Comparison of ENCODE assay signal across 21 cellular contexts in the genomic region with DNA sequence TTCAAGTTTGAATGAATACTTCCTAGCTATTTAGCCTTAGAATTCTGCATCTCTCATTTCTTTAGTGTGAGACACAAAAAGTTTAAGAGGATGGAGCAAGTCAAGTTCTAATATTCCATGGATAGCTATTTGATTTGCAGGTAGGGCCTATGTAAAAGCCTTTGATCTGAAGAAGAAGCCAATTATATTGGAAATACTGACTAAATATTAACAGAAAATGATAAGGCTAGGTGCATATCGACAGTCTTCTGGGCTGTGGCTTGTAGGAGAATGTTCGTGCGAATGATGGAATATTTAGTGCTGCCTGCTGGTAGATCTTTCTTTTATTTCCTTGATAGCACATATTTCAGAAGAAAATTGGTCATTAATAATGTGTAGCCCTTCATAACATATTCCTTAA. TPM values are rescaled to one million over a fixed set of nuclear protein-coding genes. Genes with fewer than 3 reads are reported as not detected.
DNase-seq lines count a peak whose midpoint lies in the region; ATAC-seq and TF ChIP-seq lines count a peak whose summit lies in the region.
"Had no signal": no experiment of that assay in that cellular context is flagged by ENCODE, and none has a peak within 500 bp of the region (broad histone marks: within the 10 kb centered on the region; RNA-seq: fewer than 3 reads in every experiment).

LECT2 (minus strand) TSS at position 85 of the 400 bp plus-strand sequence. CDS start 150 bp downstream, outside the sequence.

- H3K9me3 ChIP-seq in DOHH2 (ENCODE audit: control insufficient read depth, insufficient read depth, low read length) (peaks cover 3% of the 10 kb centered on the region; the same call in 1 of the 2 replicates), OCI-LY7 (ENCODE audit: low read length) (no peaks in the 10 kb centered on the region), right lobe of liver (no peaks in the 10 kb centered on the region)
- H3K9me3 ChIP-seq: BLaER1, HAP-1 had no signal

- peaks cover 8% of the 10 kb centered on the region for H3K27me3 Mint-ChIP-seq in activated T-cell treated with anti-CD3 and anti-CD28 coated beads, Interleukin-2, amount 50 U/mL, for 4 hours (ENCODE audit: low read depth)

- H3K79me2 ChIP-seq in DOHH2 (ENCODE audit: control insufficient read depth, low read length) (no peaks in the 10 kb centered on the region), OCI-LY7 (ENCODE audit: insufficient read depth, low read depth, low read length) (no peaks in the 10 kb centered on the region)

- H3K9me2 ChIP-seq in DOHH2 (replicated peaks; ENCODE audit: control insufficient read depth, low read length) = no peaks in the 10 kb centered on the region
- no peaks in the 10 kb centered on the region for H3K9me2 ChIP-seq in OCI-LY7 (ENCODE audit: insufficient read depth, low read length)

- no peaks in the 10 kb centered on the region for H3K36me3 Mint-ChIP-seq in activated T-cell treated with anti-CD3 and anti-CD28 coated beads, Interleukin-2, amount 50 U/mL, for 4 hours (ENCODE audit: insufficient read depth)
- H3K36me3 Mint-ChIP-seq: CD8-positive, alpha-beta memory T cell had no signal

- H4K20me1 ChIP-seq in DOHH2 (ENCODE audit: control insufficient read depth, insufficient read depth, low read depth, low read length) (no peaks in the 10 kb centered on the region), OCI-LY7 (ENCODE audit: insufficient read depth, low read length) (no peaks in the 10 kb centered on the region)
- H4K20me1 ChIP-seq: BLaER1 had no signal

- CTCF ChIA-PET in OCI-LY7 (lab: Charles Lee; ENCODE audit: unreplicated experiment) = no interaction called here

- no peak within 1 kb of the TSS for H3K4me3 Mint-ChIP-seq in activated T-cell treated with anti-CD3 and anti-CD28 coated beads, Interleukin-2, amount 50 U/mL, for 4 hours
- H3K4me3 Mint-ChIP-seq: B cell; CD4-positive, alpha-beta T cell; CD8-positive, alpha-beta memory T cell; HFFc6 had no signal

- H3K36me3 ChIP-seq in DOHH2 (ENCODE audit: control insufficient read depth, low read length) (no peaks in the 10 kb centered on the region), OCI-LY7 (ENCODE audit: insufficient read depth, low read length) (no peaks in the 10 kb centered on the region), right lobe of liver (peaks cover 0 to 11% (median 0%) of the 10 kb centered on the region in 4 donors)
- H3K36me3 ChIP-seq: BLaER1, HAP-1 had no signal

- H3K4me1 ChIP-seq in DOHH2 (ENCODE audit: control insufficient read depth, low read length) (peaks cover 5% of the 10 kb centered on the region), OCI-LY7 (ENCODE audit: insufficient read depth, low read length, poor library complexity, severe bottlenecking) (peaks cover 6% of the 10 kb centered on the region), right lobe of liver (peaks cover 0 to 27% (median 4%) of the 10 kb centered on the region in 4 donors)
- H3K4me1 ChIP-seq: BLaER1, HAP-1 had no signal

- no peaks in the 10 kb centered on the region for H3K9me3 Mint-ChIP-seq in activated T-cell treated with anti-CD3 and anti-CD28 coated beads, Interleukin-2, amount 50 U/mL, for 4 hours
- H3K9me3 Mint-ChIP-seq: CD4-positive, alpha-beta T cell; CD8-positive, alpha-beta memory T cell; HFFc6 had no signal

- H3K4me1 Mint-ChIP-seq in activated T-cell treated with anti-CD3 and anti-CD28 coated beads, Interleukin-2, amount 50 U/mL, for 4 hours (ENCODE audit: low read depth) = no peaks in the 10 kb centered on the region
- H3K4me1 Mint-ChIP-seq: B cell; CD8-positive, alpha-beta memory T cell had no signal

- no peak for TF ChIP-seq CTCF in DOHH2 (IDR thresholded peaks at IDR 0.05; ENCODE audit: low read depth, low read length, poor library complexity, severe bottlenecking)
- TF ChIP-seq CTCF in OCI-LY7 (conservative IDR thresholded peaks at IDR 0.05; ENCODE audit: low read length) = no peak
- no peak for TF ChIP-seq CTCF in right lobe of liver (IDR thresholded peaks at IDR 0.05)

- BruUV-seq in OCI-LY7 (replicated peaks; lab: Mats Ljungman, UMichigan) = no TSS peak

- no peak for TF ChIP-seq POLR2A in right lobe of liver (IDR thresholded peaks at IDR 0.05)

- intact Hi-C loops in OCI-LY7 (cut with micrococcal nuclease; ENCODE audit: unreplicated experiment) (no loop called here), right lobe of liver (cut with DNase I) (no loop called here)

- H2AFZ ChIP-seq in OCI-LY7 (ENCODE audit: low read length) = peak within 1 kb of the TSS; percentile 70

- ATAC-seq in left lobe of liver (peak; percentile 8), right lobe of liver (peak; percentile 48 to 60 (median 52))
- ATAC-seq in activated T-cell treated with anti-CD3 and anti-CD28 coated beads, Interleukin-2, amount 50 U/mL, for 4 hours = no peak

- 38% methylated on average over 3 of the region's 3 CpGs for WGBS in right lobe of liver (ENCODE audit: insufficient coverage, low coverage, low lambda C conversion rate, missing lambda C conversion rate)

- H3K4me2 ChIP-seq in DOHH2 (ENCODE audit: low read length) (0 out of 2 replicates have a peak within 1 kb of the TSS, but pooled peaks have one; percentile 23), OCI-LY7 (ENCODE audit: low read length) (no peak within 1 kb of the TSS)
- H3K4me2 ChIP-seq: BLaER1 had no signal

- DNase-seq in OCI-LY7 (ENCODE audit: low spot score) = no peak
- DNase-seq in left lobe of liver (ENCODE audit: low spot score) = no peak
- DNase-seq in right lobe of liver = no peak
- DNase-seq in kidney glomerular epithelial cell (lab: John Stamatoyannopoulos, UW) = no peak
- DNase-seq in NCI-H2196 treated with DMSO at 0.1 percent for 48 hours (lab: John Stamatoyannopoulos, UW; ENCODE audit: unreplicated experiment) = no peak
- DNase-seq in activated T-cell treated with anti-CD3 and anti-CD28 coated beads, Interleukin-2, amount 50 U/mL, for 4 hours = no peak
- DNase-seq: CD4-positive, alpha-beta T cell; CD8-positive, alpha-beta memory T cell; DMS 273 treated with DMSO at 0.1 percent for 48 hours; DMS79; GF-D8; GOT3; HFFc6 had no signal

- H3K4me3 ChIP-seq in DOHH2 (ENCODE audit: low read length) = no peak within 1 kb of the TSS
- H3K4me3 ChIP-seq in OCI-LY7 (ENCODE audit: low read depth, low read length, poor library complexity, severe bottlenecking) = no peak within 1 kb of the TSS
- H3K4me3 ChIP-seq in right lobe of liver = peak within 1 kb of the TSS; percentile 18 to 56 (median 34)
- H3K4me3 ChIP-seq: BLaER1, HAP-1 had no signal

- H3F3A ChIP-seq in DOHH2 (ENCODE audit: control insufficient read depth, insufficient read depth) = no peaks in the 10 kb centered on the region

- H3K27ac ChIP-seq in DOHH2 (ENCODE audit: low read depth, low read length) = no peak within 1 kb of the TSS
- no peak within 1 kb of the TSS for H3K27ac ChIP-seq in OCI-LY7 (ENCODE audit: low read depth, low read length, poor library complexity, severe bottlenecking)
- H3K27ac ChIP-seq in right lobe of liver = peak within 1 kb of the TSS; percentile 44 to 92 (median 75)
- H3K27ac ChIP-seq: 22Rv1, BLaER1, C4-2B had no signal

- POLR2A ChIA-PET in OCI-LY7 (lab: Charles Lee) = interaction anchor here (0.9 kb wide), 1 partner anchor 144 kb away, joined by 3 read pairs; no protein-coding TSS in a partner anchor

- H3K27me3 ChIP-seq in DOHH2 (ENCODE audit: control insufficient read depth, low read length) (peaks cover 18% of the 10 kb centered on the region; the same call in 1 of the 2 replicates), right lobe of liver (no peaks in the 10 kb centered on the region)
- H3K27me3 ChIP-seq: BLaER1 had no signal

RNA-seq across cellular contexts. Expression of gene LECT2, which starts in this region (rescaled TPM):
- not detected in 2 replicates for total RNA-seq in OCI-LY7 (2014; rRNA removed; shearing (Covaris generic))
- total RNA-seq in OCI-LY7 (2022) (not detected in 2 replicates), left lobe of liver (6.5 TPM), right lobe of liver (10 to 100 TPM in 5 of 6 experiments, 1 to 10 TPM in 1; 6.0 to 66.7 (median 43.7) TPM)
- total RNA-seq in activated T-cell treated with anti-CD3 and anti-CD28 coated beads, Interleukin-2, amount 50 U/mL, for 4 hours = not detected
- total RNA-seq: B cell; CD4-positive, alpha-beta T cell; CD8-positive, alpha-beta memory T cell; Daoy; G401; HFFc6 had no signal

Comparison
In these comparisons a context has a peak if more than half of its experiments do, and no peak if none do; other contexts are left out.
1. H3K27ac ChIP-seq: peak in right lobe of liver (3 of 3); none in DOHH2 (single experiment) and OCI-LY7 (single experiment).
2. H3K4me3 ChIP-seq: peak in right lobe of liver (3 of 3); none in DOHH2 (single experiment) and OCI-LY7 (single experiment).
3. ATAC-seq: peak in left lobe of liver (single experiment) and right lobe of liver (4 of 4); none in activated T-cell treated with anti-CD3 and anti-CD28 coated beads, Interleukin-2, amount 50 U/mL, for 4 hours (0 of 2).